ENCODE assay signal across 11 cellular contexts in genomic region chr15:48336940-48337339, GRCh38. TPM values are rescaled to one million over a fixed set of nuclear protein-coding genes. Genes with fewer than 3 reads are reported as not detected.
DNase-seq lines count a peak whose midpoint lies in the region; ATAC-seq and TF ChIP-seq lines count a peak whose summit lies in the region.
"Had no signal": no experiment of that assay in that cellular context is flagged by ENCODE, and none has a peak within 500 bp of the region (broad histone marks: within the 10 kb centered on the region; RNA-seq: fewer than 3 reads in every experiment).

No MANE protein-coding gene starts in this region.

- BruUV-seq in HCT116 (replicated peaks; lab: Mats Ljungman, UMichigan), result no TSS peak

- H3K27me3 ChIP-seq in HCT116 (ENCODE audit: insufficient read depth, low read length), result no peaks in the 10 kb centered on the region

- peaks cover 25 to 45% of the 10 kb centered on the region in 2 experiments; a peak in 3 of 4 replicates for H3K36me3 ChIP-seq in HCT116 (ENCODE audit: control insufficient read depth in 1 of 2, insufficient read depth in 2 of 2, low read length in 2 of 2)

- no peak overlapping the region for H3K4me2 ChIP-seq in HCT116 (ENCODE audit: low read length)

- H3K9me3 Mint-ChIP-seq in activated naive CD8-positive, alpha-beta T cell treated with anti-CD3 and anti-CD28 coated beads, Interleukin-2, amount 10 ng/mL, durations not matched to agents 7 days and 5 days, result no peaks in the 10 kb centered on the region
- H3K9me3 Mint-ChIP-seq in naive B cell, result no peaks in the 10 kb centered on the region
- no peaks in the 10 kb centered on the region for H3K9me3 Mint-ChIP-seq in activated T-helper 17 cell treated with anti-CD3 and anti-CD28 coated beads, Interleukin-2, amount 50 U/mL, for 72 hours

- no peak overlapping the region for H3K4me3 Mint-ChIP-seq in activated naive CD8-positive, alpha-beta T cell treated with anti-CD3 and anti-CD28 coated beads, Interleukin-2, amount 10 ng/mL, durations not matched to agents 7 days and 5 days
- no peak overlapping the region for H3K4me3 Mint-ChIP-seq in naive B cell
- no peak overlapping the region for H3K4me3 Mint-ChIP-seq in activated T-helper 17 cell treated with anti-CD3 and anti-CD28 coated beads, Interleukin-2, amount 50 U/mL, for 72 hours

- H3K79me2 ChIP-seq in HCT116 (ENCODE audit: insufficient read depth, low read length), result peaks cover 50% of the 10 kb centered on the region

- ATAC-seq in HCT116 (peak; percentile 65), naive B cell (ENCODE audit: low read depth in 2 of 2) (peak; percentile 31 to 35), HG03354 (IDR thresholded peaks at IDR 0.05; ENCODE audit: poor library complexity, severe bottlenecking, unreplicated experiment) (no peak), GM21786 (IDR thresholded peaks at IDR 0.05; ENCODE audit: unreplicated experiment) (no peak)
- ATAC-seq in activated naive CD8-positive, alpha-beta T cell treated with anti-CD3 and anti-CD28 coated beads, Interleukin-2, amount 10 ng/mL, durations not matched to agents 7 days and 5 days (ENCODE audit: low read depth), result peak; percentile 54
- ATAC-seq in activated T-helper 17 cell treated with anti-CD3 and anti-CD28 coated beads, Interleukin-2, amount 50 U/mL, for 72 hours (replicated peaks), result no peak

- no peak overlapping the region for H3K27ac ChIP-seq in HCT116 (ENCODE audit: low read depth, low read length)

- H3K9me2 ChIP-seq in HCT116 (ENCODE audit: insufficient read depth), result no peaks in the 10 kb centered on the region

- no peaks in the 10 kb centered on the region for H3K27me3 Mint-ChIP-seq in activated naive CD8-positive, alpha-beta T cell treated with anti-CD3 and anti-CD28 coated beads, Interleukin-2, amount 10 ng/mL, durations not matched to agents 7 days and 5 days
- no peaks in the 10 kb centered on the region for H3K27me3 Mint-ChIP-seq in naive B cell
- no peaks in the 10 kb centered on the region for H3K27me3 Mint-ChIP-seq in activated T-helper 17 cell treated with anti-CD3 and anti-CD28 coated beads, Interleukin-2, amount 50 U/mL, for 72 hours

- no peak overlapping the region for H3K9ac ChIP-seq in HCT116 (ENCODE audit: low read length)

- H3K4me1 Mint-ChIP-seq in activated naive CD8-positive, alpha-beta T cell treated with anti-CD3 and anti-CD28 coated beads, Interleukin-2, amount 10 ng/mL, durations not matched to agents 7 days and 5 days, result peaks cover 42% of the 10 kb centered on the region
- peaks cover 3 to 12% (median 8%) of the 10 kb centered on the region in 3 donors for H3K4me1 Mint-ChIP-seq in naive B cell
- H3K4me1 Mint-ChIP-seq in activated T-helper 17 cell treated with anti-CD3 and anti-CD28 coated beads, Interleukin-2, amount 50 U/mL, for 72 hours, result peaks cover 22% of the 10 kb centered on the region

- intact Hi-C loops in HCT116 (cut with micrococcal nuclease), result no loop called here

- TF ChIP-seq CTCF in HCT116 (IDR thresholded peaks at IDR 0.05 in 2 of 3, conservative IDR thresholded peaks at IDR 0.05 in 1 of 3; ENCODE audit: borderline replicate concordance in 1 of 3, insufficient read depth in 1 of 3, low read depth in 2 of 3, low read length in 2 of 3), result peak; percentile 8 to 60 (median 59); a peak in 5 of 6 replicates

- DNase-seq in NCI-H2227 (lab: John Stamatoyannopoulos, UW; ENCODE audit: unreplicated experiment) (peak; percentile 12), NCI-H2227 treated with DMSO at 0.1 percent for 48 hours (lab: John Stamatoyannopoulos, UW) (no peak), HCT116 (ENCODE audit: low read depth, low spot score) (peak; percentile 8), naive B cell (peak; percentile 12)
- no peak for DNase-seq in activated naive CD8-positive, alpha-beta T cell treated with anti-CD3 and anti-CD28 coated beads, Interleukin-2, amount 10 ng/mL, durations not matched to agents 7 days and 5 days
- DNase-seq: C1 segment of cervical spinal cord; NCI-H774; stimulated activated CD4-positive, alpha-beta T cell treated with anti-CD3 and anti-CD28 coated beads, Interleukin-2, amount 100 ng/mL, for 24 hours had no signal

- peaks cover 5 to 13% of the 10 kb centered on the region in 2 experiments; a peak in 2 of 4 replicates for H3K4me1 ChIP-seq in HCT116 (ENCODE audit: control insufficient read depth in 1 of 2, insufficient read depth in 2 of 2, low read length in 2 of 2)

- H3K27ac Mint-ChIP-seq in activated naive CD8-positive, alpha-beta T cell treated with anti-CD3 and anti-CD28 coated beads, Interleukin-2, amount 10 ng/mL, durations not matched to agents 7 days and 5 days, result no peak overlapping the region
- H3K27ac Mint-ChIP-seq in naive B cell, result peak overlapping the region in 1 of 6 donors; percentile 53
- H3K27ac Mint-ChIP-seq in activated T-helper 17 cell treated with anti-CD3 and anti-CD28 coated beads, Interleukin-2, amount 50 U/mL, for 72 hours, result no peak overlapping the region

- peak; percentile 43 for TF ChIP-seq RAD21 in HCT116 (IDR thresholded peaks at IDR 0.05; ENCODE audit: low read depth)

- peaks cover 25% of the 10 kb centered on the region for H3K36me3 Mint-ChIP-seq in activated naive CD8-positive, alpha-beta T cell treated with anti-CD3 and anti-CD28 coated beads, Interleukin-2, amount 10 ng/mL, durations not matched to agents 7 days and 5 days
- H3K36me3 Mint-ChIP-seq in naive B cell, result peaks cover 0 to 6% of the 10 kb centered on the region in 2 donors
- H3K36me3 Mint-ChIP-seq in activated T-helper 17 cell treated with anti-CD3 and anti-CD28 coated beads, Interleukin-2, amount 50 U/mL, for 72 hours (ENCODE audit: low read depth), result peaks cover 94% of the 10 kb centered on the region

- no peak for TF ChIP-seq POLR2A in HCT116 (IDR thresholded peaks at IDR 0.05; ENCODE audit: borderline replicate concordance, extremely low read depth, insufficient read depth, insufficient read length)

- H3K9me3 ChIP-seq in HCT116 (ENCODE audit: control insufficient read depth in 1 of 2, insufficient read depth in 1 of 2, low read depth in 1 of 2, low read length in 2 of 2), result no peaks in the 10 kb centered on the region

- H4K20me1 ChIP-seq in HCT116 (ENCODE audit: insufficient read depth), result no peaks in the 10 kb centered on the region

- POLR2A ChIA-PET in HCT116 (lab: Charles Lee), result no interaction called here
- POLR2A ChIA-PET in activated naive CD8-positive, alpha-beta T cell treated with anti-CD3 and anti-CD28 coated beads, Interleukin-2, amount 10 ng/mL, durations not matched to agents 7 days and 5 days (lab: Charles Lee), result no interaction called here

- RAD21 ChIA-PET in HCT116 (lab: Charles Lee; ENCODE audit: low non-redundant PET in 1 of 2, low total read pairs in 2 of 2, uncharacterized antibody in 2 of 2, unreplicated experiment in 2 of 2), result interaction anchor here in 1 of 2 experiments (1.0 kb wide), 1 partner anchor 427 kb away, joined by 3 read pairs; no protein-coding TSS in a partner anchor

- no peak overlapping the region for H2AFZ ChIP-seq in HCT116 (ENCODE audit: low read depth, low read length, poor library complexity, severe bottlenecking)

- CTCF ChIA-PET in HCT116 (lab: Charles Lee), result interaction anchor here (0.6 to 1.0 kb wide), 4 partner anchors 16 to 519 kb away, joined by 3 to 6 read pairs (median 4); partner anchors contain the start of gene CEP152

- H3K4me3 ChIP-seq in HCT116 (replicated peaks in 1 of 2; ENCODE audit: low read depth in 1 of 2, low read length in 2 of 2), result no peak overlapping the region

TF ChIP-seq in HCT116, 20 proteins besides CTCF, POLR2A, EP300 and RAD21:
- no peak for TF ChIP-seq CEBPB (IDR thresholded peaks at IDR 0.05; ENCODE audit: low read depth)

RNA-seq across cellular contexts. Expression of gene DUT, which starts 5.7 kb away (rescaled TPM):
- 130 TPM for total RNA-seq in HCT116 (2021; ENCODE audit: unreplicated experiment)
- polyA plus RNA-seq in HCT116 (2012), result 31.8 and 43.8 TPM in 2 replicates
- 100 to 1,000 TPM; 255 to 262 TPM for total RNA-seq in activated naive CD8-positive, alpha-beta T cell treated with anti-CD3 and anti-CD28 coated beads, Interleukin-2, amount 10 ng/mL, durations not matched to agents 7 days and 5 days
- polyA plus RNA-seq in naive B cell (ENCODE audit: low read depth in 6 of 6), result 100 to 1,000 TPM; 106 to 117 (median 112) TPM
- total RNA-seq in activated T-helper 17 cell treated with anti-CD3 and anti-CD28 coated beads, Interleukin-2, amount 50 U/mL, for 72 hours, result 100 to 1,000 TPM; 248 to 397 TPM

Comparison
In these comparisons a context has a peak if more than half of its experiments do, and no peak if none do; other contexts are left out.
1. DNase-seq: peak in NCI-H2227 (single experiment), HCT116 (single experiment) and naive B cell (single experiment); none in NCI-H2227 treated with DMSO at 0.1 percent for 48 hours (single experiment) and activated naive CD8-positive, alpha-beta T cell treated with anti-CD3 and anti-CD28 coated beads, Interleukin-2, amount 10 ng/mL, durations not matched to agents 7 days and 5 days (single experiment).
2. ATAC-seq: peak in HCT116 (single experiment), activated naive CD8-positive, alpha-beta T cell treated with anti-CD3 and anti-CD28 coated beads, Interleukin-2, amount 10 ng/mL, durations not matched to agents 7 days and 5 days (single experiment) and naive B cell (2 of 2); none in activated T-helper 17 cell treated with anti-CD3 and anti-CD28 coated beads, Interleukin-2, amount 50 U/mL, for 72 hours (single experiment), HG03354 (single experiment) and GM21786 (single experiment).